Comparison of ENCODE assay signal across 1 cellular context in genomic region chr12:6612652-6613014, GRCh38.
TF ChIP-seq lines count a peak whose summit lies in the region.

No MANE protein-coding gene starts in this region.

TF ChIP-seq in GM23338, 12 proteins besides CTCF, POLR2A, EP300 and RAD21:
- TF ChIP-seq ZNF462 (CRISPR knock-in tag; IDR thresholded peaks at IDR 0.05) (no peak), JUNB (IDR thresholded peaks at IDR 0.05; ENCODE audit: unreplicated experiment) (no peak), EZH2phosphoT487 (IDR thresholded peaks at IDR 0.05; ENCODE audit: unreplicated experiment) (no peak), STAT1 (IDR thresholded peaks at IDR 0.05; ENCODE audit: unreplicated experiment) (no peak), ZNF331 (CRISPR knock-in tag; IDR thresholded peaks at IDR 0.05; ENCODE audit: low read depth) (no peak), NANOG (IDR thresholded peaks at IDR 0.05; ENCODE audit: borderline replicate concordance) (no peak), REST (IDR thresholded peaks at IDR 0.05; ENCODE audit: unreplicated experiment) (no peak), CREB1 (CRISPR knock-in tag; IDR thresholded peaks at IDR 0.05; ENCODE audit: low read depth) (no peak), EZH2 (IDR thresholded peaks at IDR 0.05; ENCODE audit: low read depth, unreplicated experiment) (no peak), ZNF114 (CRISPR knock-in tag; IDR thresholded peaks at IDR 0.05) (no peak), ETS1 (IDR thresholded peaks at IDR 0.05) (no peak), POLR2AphosphoS5 (IDR thresholded peaks at IDR 0.05; ENCODE audit: low read depth) (no peak)
